17 cellular contexts compared by ENCODE assay signal in the genomic region with DNA sequence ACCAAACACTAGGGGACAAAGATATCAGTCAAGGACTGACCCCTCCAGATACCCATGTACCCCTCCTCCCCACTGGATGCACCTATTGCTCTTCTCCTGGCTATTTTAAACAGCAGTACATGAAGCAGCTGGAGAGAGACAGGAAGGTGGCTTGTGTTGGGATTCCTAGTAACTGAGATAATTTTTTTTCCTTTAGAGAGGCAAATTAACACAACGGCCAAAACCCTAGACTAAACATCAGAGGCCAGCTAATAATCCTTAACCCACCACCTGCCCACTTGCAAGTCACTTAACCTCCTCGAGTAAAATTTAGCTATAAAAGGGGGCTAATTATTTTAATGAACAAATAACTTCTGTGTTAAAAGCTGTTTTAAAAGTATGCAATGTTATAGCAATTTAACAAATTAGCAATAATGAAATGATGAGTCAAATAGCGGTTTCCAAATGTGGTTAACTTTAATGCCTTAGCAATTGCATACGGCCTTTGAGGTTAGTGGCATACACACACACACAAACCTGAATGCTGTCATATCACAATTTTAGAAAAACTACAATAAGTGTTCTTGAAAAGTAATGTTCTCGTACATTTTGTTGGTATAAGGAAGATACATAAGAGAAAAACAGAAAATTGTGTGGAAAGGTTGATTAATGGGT.
"Had no signal": no experiment of that assay in that cellular context is flagged by ENCODE, and none has a peak within 500 bp of the region (broad histone marks: within the 10 kb centered on the region; RNA-seq: fewer than 3 reads in every experiment).

No MANE protein-coding gene starts in this region.

- ATAC-seq: foreskin keratinocyte, left colon, mucosa of descending colon, natural killer cell had no signal

- DNase-seq: activated CD4-positive, alpha-beta T cell treated with anti-CD3 and anti-CD28 coated beads for 1 hour; activated CD4-positive, alpha-beta T cell treated with anti-CD3 and anti-CD28 coated beads, Interleukin-2, amount 50 U/mL, for 48 hours; activated naive CD8-positive, alpha-beta T cell treated with anti-CD3 and anti-CD28 coated beads, Interleukin-2, amount 10 ng/mL, durations not matched to agents 7 days and 5 days; activated T-cell treated with anti-CD3 and anti-CD28 coated beads, Interleukin-2, amount 50 U/mL, for 48 hours; aorta; head of caudate nucleus; left colon; mucosa of descending colon; natural killer cell; posterior cingulate gyrus; stomach; thyroid gland had no signal

- H3K4me3 ChIP-seq: esophagus muscularis mucosa, mucosa of descending colon, right atrium auricular region, skin epidermis, stomach, thyroid gland, vagina had no signal

- H3K27me3 ChIP-seq: esophagus muscularis mucosa, foreskin keratinocyte, right atrium auricular region, stomach, thyroid gland, vagina had no signal

- H3K9me3 ChIP-seq: esophagus muscularis mucosa, mucosa of descending colon, right atrium auricular region, stomach, thyroid gland, vagina had no signal

- H3K4me1 ChIP-seq: foreskin keratinocyte, right atrium auricular region, stomach, thyroid gland, vagina had no signal

- H3K27ac ChIP-seq: esophagus muscularis mucosa, foreskin keratinocyte, right atrium auricular region, skin epidermis, stomach, thyroid gland, vagina had no signal

- H3K36me3 ChIP-seq: esophagus muscularis mucosa, right atrium auricular region, stomach, thyroid gland, vagina had no signal
